ENCODE assay signal across 8 cellular contexts in the genomic region with DNA sequence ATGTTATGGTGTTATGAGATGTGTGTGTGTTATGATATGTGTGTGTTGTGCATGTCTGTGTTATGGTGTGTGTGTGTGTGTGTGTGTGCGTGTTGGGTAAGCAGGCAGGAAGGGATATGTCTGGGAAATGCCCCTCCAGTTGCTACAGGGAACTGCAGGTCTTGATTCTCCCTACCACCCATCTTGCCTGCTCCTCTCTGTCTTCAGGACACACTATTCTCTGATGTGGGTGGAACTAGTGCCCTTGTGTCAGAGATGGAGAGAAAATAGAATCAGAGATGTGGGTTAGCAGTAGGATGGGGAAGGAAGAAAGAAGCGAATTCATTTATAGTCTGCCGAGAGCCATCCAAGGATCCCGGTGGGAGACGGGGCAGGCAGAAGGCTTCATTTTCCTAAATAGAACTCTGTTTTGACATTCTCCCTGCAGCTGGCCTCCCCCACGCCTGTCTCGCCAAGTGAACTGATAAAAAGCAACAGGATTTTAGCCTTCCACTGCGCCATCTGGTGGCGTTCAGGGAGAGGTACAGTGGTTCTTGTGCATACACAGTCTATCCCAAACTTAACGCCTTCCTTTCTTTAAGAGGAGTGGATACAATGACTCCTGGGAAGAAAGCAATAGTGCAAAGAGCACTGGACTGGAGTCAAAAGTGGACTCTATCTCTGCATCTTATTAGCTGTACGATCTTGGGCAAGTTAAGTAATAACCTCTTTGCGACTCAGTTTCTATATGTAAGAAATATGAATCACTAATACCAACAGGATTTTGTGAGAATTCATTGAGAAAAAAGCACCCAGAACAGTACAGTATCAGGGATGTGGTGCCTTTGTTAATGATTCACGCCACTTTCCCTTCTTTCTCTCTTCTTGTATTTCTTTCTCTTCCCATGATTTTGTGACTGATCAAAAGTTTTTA. TPM values are rescaled to one million over a fixed set of nuclear protein-coding genes. Genes with fewer than 3 reads are reported as not detected.
DNase-seq lines count a peak whose midpoint lies in the region; ATAC-seq and TF ChIP-seq lines count a peak whose summit lies in the region.

No MANE protein-coding gene starts in this region.

- DNase-seq in CD1c-positive myeloid dendritic cell (ENCODE audit: extremely low spot score) (peak; percentile 77), NOMO-1 (lab: John Stamatoyannopoulos, UW; ENCODE audit: unreplicated experiment in 2 of 2) (peak; percentile 41 to 67), mucosa of descending colon (peak; percentile 59 to 74 (median 64))
- peak; percentile 79 for DNase-seq in activated CD8-positive, alpha-beta T cell treated with anti-CD3 and anti-CD28 coated beads, Interleukin-2, amount 10 ng/mL, durations not matched to agents 7 days and 5 days
- DNase-seq in effector memory CD8-positive, alpha-beta T cell = peak; percentile 54 to 58 (median 57)
- DNase-seq in stimulated activated CD8-positive, alpha-beta memory T cell treated with anti-CD3 and anti-CD28 coated beads, Interleukin-7, amount 100 ng/mL, for 24 hours (ENCODE audit: low read depth) = peak; percentile 31

- no peaks in the 10 kb centered on the region for H3K36me3 ChIP-seq in mucosa of descending colon (ENCODE audit: low read depth)

- CTCF ChIA-PET in activated CD8-positive, alpha-beta T cell treated with anti-CD3 and anti-CD28 coated beads, Interleukin-2, amount 10 ng/mL, durations not matched to agents 7 days and 5 days (lab: Charles Lee) = interaction anchor here (0.7 to 6.4 kb wide), 25 partner anchors 9 to 709 kb away, joined by 3 to 113 read pairs (median 3); a partner anchor contains a TSS

- H3K36me3 Mint-ChIP-seq in activated CD8-positive, alpha-beta T cell treated with anti-CD3 and anti-CD28 coated beads, Interleukin-2, amount 10 ng/mL, durations not matched to agents 7 days and 5 days (ENCODE audit: low read depth) = no peaks in the 10 kb centered on the region
- peaks cover 3% of the 10 kb centered on the region for H3K36me3 Mint-ChIP-seq in effector memory CD8-positive, alpha-beta T cell (ENCODE audit: insufficient read depth)

- peaks cover 5% of the 10 kb centered on the region for H3K4me1 Mint-ChIP-seq in activated CD8-positive, alpha-beta T cell treated with anti-CD3 and anti-CD28 coated beads, Interleukin-2, amount 10 ng/mL, durations not matched to agents 7 days and 5 days (ENCODE audit: low read depth)
- H3K4me1 Mint-ChIP-seq in effector memory CD8-positive, alpha-beta T cell (ENCODE audit: low read depth in 2 of 2) = peaks cover 1 to 11% of the 10 kb centered on the region in 2 donors

- H3K27ac Mint-ChIP-seq in activated CD8-positive, alpha-beta T cell treated with anti-CD3 and anti-CD28 coated beads, Interleukin-2, amount 10 ng/mL, durations not matched to agents 7 days and 5 days = no peak overlapping the region
- no peak overlapping the region for H3K27ac Mint-ChIP-seq in effector memory CD8-positive, alpha-beta T cell

- peaks cover 3% of the 10 kb centered on the region for H3K27me3 Mint-ChIP-seq in activated CD8-positive, alpha-beta T cell treated with anti-CD3 and anti-CD28 coated beads, Interleukin-2, amount 10 ng/mL, durations not matched to agents 7 days and 5 days (ENCODE audit: low read depth)
- H3K27me3 Mint-ChIP-seq in effector memory CD8-positive, alpha-beta T cell = peaks cover 14 to 24% of the 10 kb centered on the region in 2 donors

- no peaks in the 10 kb centered on the region for H3K9me3 Mint-ChIP-seq in activated CD8-positive, alpha-beta T cell treated with anti-CD3 and anti-CD28 coated beads, Interleukin-2, amount 10 ng/mL, durations not matched to agents 7 days and 5 days (ENCODE audit: insufficient read depth)
- H3K9me3 Mint-ChIP-seq in effector memory CD8-positive, alpha-beta T cell = no peaks in the 10 kb centered on the region

- no peak overlapping the region for H3K4me3 Mint-ChIP-seq in activated CD8-positive, alpha-beta T cell treated with anti-CD3 and anti-CD28 coated beads, Interleukin-2, amount 10 ng/mL, durations not matched to agents 7 days and 5 days
- H3K4me3 Mint-ChIP-seq in effector memory CD8-positive, alpha-beta T cell = no peak overlapping the region

- intact Hi-C loops in mucosa of descending colon (cut with DNase I, micrococcal nuclease) = loop anchor here (10.0 kb wide), 2 partner anchors 47 to 157 kb away; no protein-coding TSS in a partner anchor

- POLR2A ChIA-PET in activated CD8-positive, alpha-beta T cell treated with anti-CD3 and anti-CD28 coated beads, Interleukin-2, amount 10 ng/mL, durations not matched to agents 7 days and 5 days (lab: Charles Lee) = no interaction called here

- peak; percentile 84 for TF ChIP-seq CTCF in mucosa of descending colon (IDR thresholded peaks at IDR 0.05)

- no peak overlapping the region for H3K4me3 ChIP-seq in mucosa of descending colon

- H3K9me3 ChIP-seq in mucosa of descending colon = no peaks in the 10 kb centered on the region

- H3K4me1 ChIP-seq in mucosa of descending colon (ENCODE audit: low read depth) = no peaks in the 10 kb centered on the region

- ATAC-seq in GM19372 (IDR thresholded peaks at IDR 0.05; ENCODE audit: low read depth, unreplicated experiment) (peak; percentile 92), HG03565 (IDR thresholded peaks at IDR 0.05; ENCODE audit: unreplicated experiment) (peak; percentile 70), mucosa of descending colon (peak; percentile 89)
- peak; percentile 88 for ATAC-seq in activated CD8-positive, alpha-beta T cell treated with anti-CD3 and anti-CD28 coated beads, Interleukin-2, amount 10 ng/mL, durations not matched to agents 7 days and 5 days
- peak; percentile 88 for ATAC-seq in effector memory CD8-positive, alpha-beta T cell (replicated peaks)

RNA-seq across cellular contexts. Expression of a gene that starts 14.1 kb away (rescaled TPM):
- 10 to 100 TPM; 12.8 to 13.4 TPM for total RNA-seq in activated CD8-positive, alpha-beta T cell treated with anti-CD3 and anti-CD28 coated beads, Interleukin-2, amount 10 ng/mL, durations not matched to agents 7 days and 5 days
- 100 to 1,000 TPM in 2 of 3 donors, 10 to 100 TPM in 1; 64.3 to 134 (median 119) TPM for total RNA-seq in mucosa of descending colon

Comparison
In these comparisons a context has a peak if more than half of its experiments do, and no peak if none do; other contexts are left out.
1. RNA of a gene that starts 14.1 kb away (total RNA-seq): 64.3 to 134 TPM in mucosa of descending colon; 12.8 to 13.4 TPM in activated CD8-positive, alpha-beta T cell treated with anti-CD3 and anti-CD28 coated beads, Interleukin-2, amount 10 ng/mL, durations not matched to agents 7 days and 5 days; every median in the first group is over 4 times any median in the second.
2. Peak in every context shown above with its lines, with median percentiles within 50 percentile points of each other: DNase-seq and ATAC-seq.